ENCODE assay signal across 1 cellular context in genomic region chr15:97991972-97992541, GRCh38.
TF ChIP-seq lines count a peak whose summit lies in the region.

No MANE protein-coding gene starts in this region.

TF ChIP-seq in HepG2, 621 proteins besides CTCF, POLR2A, EP300 and RAD21 (continued from another document):
- no peak for TF ChIP-seq THAP9 (CRISPR knock-in tag; IDR thresholded peaks at IDR 0.05; ENCODE audit: borderline replicate concordance)
